9 cellular contexts compared by ENCODE assay signal in the genomic region with DNA sequence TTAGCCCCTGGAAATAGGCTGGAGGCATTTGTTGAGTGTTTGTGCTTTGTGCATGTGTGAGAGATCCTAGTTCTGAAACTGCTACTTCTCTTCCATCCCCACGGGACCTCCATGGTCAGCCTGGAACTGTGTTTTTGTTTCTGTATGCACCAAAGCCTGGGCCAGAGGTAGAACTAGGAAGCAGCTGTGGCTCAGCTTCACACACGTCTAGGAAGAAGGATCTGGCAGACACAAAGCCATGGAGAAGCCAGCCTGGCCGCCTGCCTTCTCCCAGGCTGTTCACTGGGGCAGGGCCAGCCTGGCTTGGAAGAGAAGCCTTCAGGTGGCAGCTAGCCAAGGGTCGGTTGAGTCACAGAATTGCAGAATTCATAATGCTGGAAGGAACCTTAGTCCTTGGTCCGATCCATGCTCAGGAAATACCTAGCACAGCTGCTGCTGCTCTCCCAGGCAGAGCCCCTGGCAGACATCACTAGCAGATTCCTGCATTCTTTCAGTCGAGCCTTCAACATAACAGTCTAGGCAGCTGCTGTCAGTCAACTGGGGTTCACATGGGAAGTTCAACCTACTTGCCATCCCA. TPM values are rescaled to one million over a fixed set of nuclear protein-coding genes. Genes with fewer than 3 reads are reported as not detected.
DNase-seq lines count a peak whose midpoint lies in the region; ATAC-seq and TF ChIP-seq lines count a peak whose summit lies in the region.
"Had no signal": no experiment of that assay in that cellular context is flagged by ENCODE, and none has a peak within 500 bp of the region (broad histone marks: within the 10 kb centered on the region; RNA-seq: fewer than 3 reads in every experiment).

No MANE protein-coding gene starts in this region.

- intact Hi-C loops in head of caudate nucleus (cut with DNase I) (no loop called here), psoas muscle (cut with DNase I) (no loop called here)

- H3K27me3 Mint-ChIP-seq in HFFc6 (ENCODE audit: insufficient read depth) = peaks cover 3% of the 10 kb centered on the region; the same call in 1 of the 2 replicates

- no peak for TF ChIP-seq CTCF in HFFc6 (IDR thresholded peaks at IDR 0.05)
- no peak for TF ChIP-seq CTCF in WI38 (IDR thresholded peaks at IDR 0.05; ENCODE audit: low read depth, low read length)
- TF ChIP-seq CTCF in psoas muscle (IDR thresholded peaks at IDR 0.05) = no peak

- peak; percentile 97 for DNase-seq in HFFc6
- DNase-seq in head of caudate nucleus = peak in 30 of 42 donors; percentile 9 to 83 (median 48)
- peak; percentile 92 to 93 for DNase-seq in psoas muscle
- DNase-seq in NOMO-1 treated with DMSO at 0.1 percent for 48 hours (lab: John Stamatoyannopoulos, UW; ENCODE audit: unreplicated experiment) = no peak
- no peak for DNase-seq in SIG-M5 treated with dmso at 0.1 percent for 504 hours (lab: John Stamatoyannopoulos, UW; ENCODE audit: unreplicated experiment)

- no peaks in the 10 kb centered on the region for H3K27me3 ChIP-seq in psoas muscle (ENCODE audit: insufficient read depth in 3 of 3, low read length in 2 of 3)

- H3K9me3 ChIP-seq in psoas muscle = no peaks in the 10 kb centered on the region

- H3K36me3 Mint-ChIP-seq in HFFc6 (ENCODE audit: low read depth) = peaks cover 15% of the 10 kb centered on the region

- peaks cover 5% of the 10 kb centered on the region for H3K9me3 Mint-ChIP-seq in HFFc6

- peaks cover 8% of the 10 kb centered on the region for H3K4me1 ChIP-seq in psoas muscle

- H3K4me3 ChIP-seq in WI38 (ENCODE audit: low read depth, low read length) (0 out of 2 replicates have a peak overlapping the region, but pooled peaks have one; percentile 15), psoas muscle (no peak overlapping the region)

- H3K4me3 Mint-ChIP-seq in HFFc6 = peak overlapping the region; percentile 55

- ATAC-seq in psoas muscle (peak; percentile 82 to 94 (median 90)), HG03175 (IDR thresholded peaks at IDR 0.05; ENCODE audit: unreplicated experiment) (no peak), GM19463 (IDR thresholded peaks at IDR 0.05; ENCODE audit: unreplicated experiment) (no peak)

- peak overlapping the region; percentile 95 for H3K27ac Mint-ChIP-seq in HFFc6

- 1% methylated on average over 6 of the region's 6 CpGs for WGBS in psoas muscle, 3 donors

- H3K27ac ChIP-seq in psoas muscle = peak overlapping the region; percentile 73
- H3K27ac ChIP-seq: VCaP had no signal

- H3K4me1 Mint-ChIP-seq in HFFc6 (ENCODE audit: low read depth) = peaks cover 49% of the 10 kb centered on the region

- H3K36me3 ChIP-seq in psoas muscle (ENCODE audit: insufficient read depth in 1 of 2, low read depth in 1 of 2) = no peaks in the 10 kb centered on the region

RNA-seq across cellular contexts. Expression of a gene that starts 27.0 kb away (rescaled TPM):
- total RNA-seq in HFFc6 (2021; fragmentation: NEBNext Ultra II Directional; extraction: Animal tissue kit (Norgen Biotek cat#: 25700)) = 10 to 100 TPM; 19.7 to 26.0 (median 24.6) TPM
- total RNA-seq in psoas muscle = 1 to 10 TPM; 3.8 to 8.7 (median 5.1) TPM
- polyA plus RNA-seq in psoas muscle = 1 to 10 TPM; 1.2 to 2.9 (median 1.5) TPM

Comparison
In these comparisons a context has a peak if more than half of its experiments do, and no peak if none do; other contexts are left out.
1. DNase-seq: peak in HFFc6 (single experiment), head of caudate nucleus (30 of 42) and psoas muscle (2 of 2); none in NOMO-1 treated with DMSO at 0.1 percent for 48 hours (single experiment) and SIG-M5 treated with dmso at 0.1 percent for 504 hours (single experiment).
2. ATAC-seq: peak in psoas muscle (4 of 4); none in HG03175 (single experiment) and GM19463 (single experiment).